1 cellular context compared by ENCODE assay signal in genomic region chr20:22585786-22586493, GRCh38.
TF ChIP-seq lines count a peak whose summit lies in the region.

No MANE protein-coding gene starts in this region.

TF ChIP-seq in HepG2, 621 proteins besides CTCF, POLR2A, EP300 and RAD21 (continued from another document and continues in another):
- TF ChIP-seq CERS6 (CRISPR knock-in tag; IDR thresholded peaks at IDR 0.05) (no peak), KLF9 (CRISPR knock-in tag; IDR thresholded peaks at IDR 0.05; ENCODE audit: low read depth) (no peak), ZIK1 (CRISPR knock-in tag; IDR thresholded peaks at IDR 0.05; ENCODE audit: borderline replicate concordance, low read depth) (no peak), MTA3 (CRISPR knock-in tag; IDR thresholded peaks at IDR 0.05) (no peak), NR3C1 (CRISPR knock-in tag; IDR thresholded peaks at IDR 0.05) (no peak), MLLT10 (CRISPR knock-in tag; IDR thresholded peaks at IDR 0.05) (no peak), RARA (CRISPR knock-in tag; IDR thresholded peaks at IDR 0.05) (no peak), LRRFIP1 (CRISPR knock-in tag; conservative IDR thresholded peaks at IDR 0.05) (no peak), JUND (CRISPR knock-in tag; IDR thresholded peaks at IDR 0.05) (no peak), FUBP1 (CRISPR knock-in tag; IDR thresholded peaks at IDR 0.05; ENCODE audit: borderline replicate concordance) (no peak), ZNF781 (CRISPR knock-in tag; IDR thresholded peaks at IDR 0.05; ENCODE audit: borderline replicate concordance, not compliant biosample characterization) (no peak), NRL (CRISPR knock-in tag; IDR thresholded peaks at IDR 0.05; ENCODE audit: borderline replicate concordance) (no peak; the same call in 1 of the 2 replicates), ZNF234 (CRISPR knock-in tag; conservative IDR thresholded peaks at IDR 0.05) (no peak), WIZ (CRISPR knock-in tag; IDR thresholded peaks at IDR 0.05) (no peak), ZNF317 (CRISPR knock-in tag; IDR thresholded peaks at IDR 0.05) (peak; percentile 6; the same call in 1 of the 2 replicates), PRDM15 (CRISPR knock-in tag; IDR thresholded peaks at IDR 0.05) (no peak), ZNF12 (CRISPR knock-in tag; IDR thresholded peaks at IDR 0.05) (no peak), ZNF496 (CRISPR knock-in tag; IDR thresholded peaks at IDR 0.05; ENCODE audit: insufficient replicate concordance) (no peak), TCF7L2 (IDR thresholded peaks at IDR 0.05; ENCODE audit: low read depth, low read length) (no peak), SNRNP70 (IDR thresholded peaks at IDR 0.05; ENCODE audit: low read depth, low read length) (no peak), RARG (CRISPR knock-in tag; IDR thresholded peaks at IDR 0.05; ENCODE audit: low read depth) (no peak), ZNF773 (CRISPR knock-in tag; IDR thresholded peaks at IDR 0.05; ENCODE audit: borderline replicate concordance) (no peak), ZNF784 (CRISPR knock-in tag; IDR thresholded peaks at IDR 0.05; ENCODE audit: borderline replicate concordance) (no peak), ZNF138 (CRISPR knock-in tag; IDR thresholded peaks at IDR 0.05; ENCODE audit: low read depth) (0 out of 2 replicates have a peak, but pooled peaks have one; percentile 62), FIP1L1 (IDR thresholded peaks at IDR 0.05; ENCODE audit: borderline replicate concordance, insufficient read depth, low read depth, low read length) (no peak), GLMP (CRISPR knock-in tag; IDR thresholded peaks at IDR 0.05; ENCODE audit: borderline replicate concordance) (no peak), ZNF232 (CRISPR knock-in tag; IDR thresholded peaks at IDR 0.05; ENCODE audit: borderline replicate concordance) (no peak), ZNF776 (CRISPR knock-in tag; IDR thresholded peaks at IDR 0.05) (0 out of 2 replicates have a peak, but pooled peaks have one; percentile 15), THAP9 (CRISPR knock-in tag; IDR thresholded peaks at IDR 0.05; ENCODE audit: borderline replicate concordance) (no peak; the same call in 1 of the 2 replicates), DPF2 (CRISPR knock-in tag; IDR thresholded peaks at IDR 0.05; ENCODE audit: borderline replicate concordance, low read depth) (no peak; the same call in 1 of the 2 replicates), ARID3A (IDR thresholded peaks at IDR 0.05; ENCODE audit: low read depth, low read length) (no peak), ZNF513 (CRISPR knock-in tag; conservative IDR thresholded peaks at IDR 0.05) (no peak), ZNF253 (CRISPR knock-in tag; IDR thresholded peaks at IDR 0.05; ENCODE audit: borderline replicate concordance) (peak; percentile 29), XRCC5 (optimal IDR thresholded peaks at IDR 0.05; ENCODE audit: low read length) (no peak), RORA (CRISPR knock-in tag; IDR thresholded peaks at IDR 0.05) (no peak), ZSCAN5A (CRISPR knock-in tag; IDR thresholded peaks at IDR 0.05; ENCODE audit: borderline replicate concordance) (no peak; the same call in 1 of the 2 replicates), ZNF30 (CRISPR knock-in tag; IDR thresholded peaks at IDR 0.05) (no peak), ZNF775 (CRISPR knock-in tag; IDR thresholded peaks at IDR 0.05; ENCODE audit: borderline replicate concordance) (no peak), ZNF431 (CRISPR knock-in tag; IDR thresholded peaks at IDR 0.05; ENCODE audit: borderline replicate concordance, low read depth) (no peak), ZNF713 (CRISPR knock-in tag; IDR thresholded peaks at IDR 0.05) (0 out of 2 replicates have a peak, but pooled peaks have one; percentile 16), NCOR1 (IDR thresholded peaks at IDR 0.05; ENCODE audit: borderline replicate concordance, low read length) (no peak), ZEB1 (IDR thresholded peaks at IDR 0.05; ENCODE audit: insufficient replicate concordance, low read depth) (peak; percentile 43), ZSCAN9 (CRISPR knock-in tag; IDR thresholded peaks at IDR 0.05; ENCODE audit: borderline replicate concordance) (no peak), SNAPC5 (CRISPR knock-in tag; IDR thresholded peaks at IDR 0.05; ENCODE audit: borderline replicate concordance) (no peak), SP1 (IDR thresholded peaks at IDR 0.05) (no peak), SP1 (CRISPR knock-in tag; IDR thresholded peaks at IDR 0.05) (no peak)
